ENCODE assay signal across 7 cellular contexts in genomic region chr18:47331051-47331450, GRCh38.
"Had no signal": no experiment of that assay in that cellular context is flagged by ENCODE, and none has a peak within 500 bp of the region (broad histone marks: within the 10 kb centered on the region; RNA-seq: fewer than 3 reads in every experiment).

No MANE protein-coding gene starts in this region.

- DNase-seq: GM23248, GOT3, H9, HCEC 1CT, IMR-90, KG1 had no signal

- H3K4me3 ChIP-seq: GM23248, K562 had no signal

- ATAC-seq: K562 had no signal

- H3K27ac ChIP-seq: GM23248 had no signal

- H3K9ac ChIP-seq: GM23248 had no signal

- H2AFZ ChIP-seq: GM23248 had no signal
